ENCODE assay signal across 22 cellular contexts in genomic region chr21:45161039-45161945, GRCh38.
DNase-seq lines count a peak whose midpoint lies in the region; ATAC-seq and TF ChIP-seq lines count a peak whose summit lies in the region.
"Had no signal": no experiment of that assay in that cellular context is flagged by ENCODE, and none has a peak within 500 bp of the region (broad histone marks: within the 10 kb centered on the region; RNA-seq: fewer than 3 reads in every experiment).

No MANE protein-coding gene starts in this region.

- intact Hi-C loops in Right ventricle myocardium inferior (cut with DNase I) = no loop called here
- intact Hi-C loops in right cardiac atrium (cut with DNase I) = no loop called here
- intact Hi-C loops in colonic mucosa (cut with DNase I) = no loop called here

- no peak overlapping the region for H3K9ac ChIP-seq in colonic mucosa (ENCODE audit: low read depth in 2 of 2, low read length in 2 of 2)

- no peaks in the 10 kb centered on the region for H3K27me3 Mint-ChIP-seq in type B pancreatic cell
- H3K27me3 Mint-ChIP-seq: activated naive CD8-positive, alpha-beta T cell treated with anti-CD3 and anti-CD28 coated beads for 36 hours; activated T-helper 17 cell treated with anti-CD3 and anti-CD28 coated beads, Interleukin-2, amount 50 U/mL, for 72 hours; naive B cell had no signal

- ATAC-seq in Right ventricle myocardium inferior (no peak), right cardiac atrium (no peak), GM18861 (IDR thresholded peaks at IDR 0.05; ENCODE audit: unreplicated experiment) (no peak)
- ATAC-seq: activated T-helper 17 cell treated with anti-CD3 and anti-CD28 coated beads, Interleukin-2, amount 50 U/mL, for 72 hours; gastroesophageal sphincter; sciatic nerve had no signal

- H3K27ac ChIP-seq in right cardiac atrium (ENCODE audit: low read length) = no peak overlapping the region
- no peak overlapping the region for H3K27ac ChIP-seq in colonic mucosa
- H3K27ac ChIP-seq: esophagus squamous epithelium, ovary had no signal

- H3K36me3 Mint-ChIP-seq in type B pancreatic cell = no peaks in the 10 kb centered on the region

- H3K27me3 ChIP-seq in right cardiac atrium (ENCODE audit: control insufficient read depth, insufficient read depth) = no peaks in the 10 kb centered on the region
- no peaks in the 10 kb centered on the region for H3K27me3 ChIP-seq in colonic mucosa
- H3K27me3 ChIP-seq: esophagus squamous epithelium, gastroesophageal sphincter, ovary had no signal

- H3K4me3 ChIP-seq in right cardiac atrium (ENCODE audit: low read length) (no peak overlapping the region), colonic mucosa (no peak overlapping the region)
- H3K4me3 ChIP-seq: esophagus squamous epithelium, gastroesophageal sphincter, ovary had no signal

- no peaks in the 10 kb centered on the region for H3K4me1 Mint-ChIP-seq in type B pancreatic cell (ENCODE audit: unreplicated experiment)
- H3K4me1 Mint-ChIP-seq: activated naive CD8-positive, alpha-beta T cell treated with anti-CD3 and anti-CD28 coated beads for 36 hours had no signal

- H3K4me1 ChIP-seq in right cardiac atrium (ENCODE audit: control insufficient read depth, insufficient read depth, low read length) (peaks cover 4% of the 10 kb centered on the region), colonic mucosa (no peaks in the 10 kb centered on the region)

- TF ChIP-seq CTCF in colonic mucosa (IDR thresholded peaks at IDR 0.05) (no peak), type B pancreatic cell (conservative IDR thresholded peaks at IDR 0.05) (no peak)

- DNase-seq in Right ventricle myocardium inferior (ENCODE audit: missing footprints) (peak; percentile 23), right cardiac atrium (no peak), colonic mucosa (peak; percentile 7), myocyte (ENCODE audit: low read depth) (peak; percentile 96), type B pancreatic cell (ENCODE audit: extremely low spot score, unreplicated experiment) (peak; percentile 65)
- no peak for DNase-seq in effector CD4-positive, alpha-beta T cell
- no peak for DNase-seq in activated naive CD4-positive, alpha-beta T cell (lab: John Stamatoyannopoulos, UW)
- DNase-seq: activated CD4-positive, alpha-beta T cell treated with anti-CD3 and anti-CD28 coated beads for 1 hour; activated naive CD8-positive, alpha-beta T cell treated with anti-CD3 and anti-CD28 coated beads for 36 hours; C1 segment of cervical spinal cord; effector CD8-positive, alpha-beta T cell; esophagus squamous epithelium; HFFc6; naive B cell; NCI-H1092; NCI-H2029 treated with DMSO at 0.1 percent for 48 hours; NCI-H446 treated with DMSO at 0.1 percent for 48 hours; ovary had no signal

- no peaks in the 10 kb centered on the region for H3K9me3 ChIP-seq in right cardiac atrium (ENCODE audit: control insufficient read depth, low read length)
- H3K9me3 ChIP-seq in colonic mucosa = no peaks in the 10 kb centered on the region
- H3K9me3 ChIP-seq: esophagus squamous epithelium, gastroesophageal sphincter, ovary had no signal

- no peak overlapping the region for H3K27ac Mint-ChIP-seq in type B pancreatic cell
- H3K27ac Mint-ChIP-seq: activated naive CD8-positive, alpha-beta T cell treated with anti-CD3 and anti-CD28 coated beads for 36 hours; activated T-helper 17 cell treated with anti-CD3 and anti-CD28 coated beads, Interleukin-2, amount 50 U/mL, for 72 hours; HFFc6 had no signal

- H3K4me3 Mint-ChIP-seq in type B pancreatic cell = no peak overlapping the region
- H3K4me3 Mint-ChIP-seq: activated naive CD8-positive, alpha-beta T cell treated with anti-CD3 and anti-CD28 coated beads for 36 hours; activated T-helper 17 cell treated with anti-CD3 and anti-CD28 coated beads, Interleukin-2, amount 50 U/mL, for 72 hours; HFFc6 had no signal

- no peaks in the 10 kb centered on the region for H3K9me3 Mint-ChIP-seq in type B pancreatic cell
- H3K9me3 Mint-ChIP-seq: activated naive CD8-positive, alpha-beta T cell treated with anti-CD3 and anti-CD28 coated beads for 36 hours; HFFc6 had no signal

- no peaks in the 10 kb centered on the region for H3K36me3 ChIP-seq in colonic mucosa
- H3K36me3 ChIP-seq: esophagus squamous epithelium, ovary had no signal

- 67% methylated on average over 18 of the region's 18 CpGs for WGBS in right cardiac atrium

Comparison
In these comparisons a context has a peak if more than half of its experiments do, and no peak if none do; other contexts are left out.
1. DNase-seq: peak in Right ventricle myocardium inferior (single experiment), colonic mucosa (single experiment), myocyte (single experiment) and type B pancreatic cell (single experiment); none in right cardiac atrium (0 of 3), effector CD4-positive, alpha-beta T cell (single experiment) and activated naive CD4-positive, alpha-beta T cell (0 of 4).